ENCODE assay signal across 1 cellular context in the genomic region with DNA sequence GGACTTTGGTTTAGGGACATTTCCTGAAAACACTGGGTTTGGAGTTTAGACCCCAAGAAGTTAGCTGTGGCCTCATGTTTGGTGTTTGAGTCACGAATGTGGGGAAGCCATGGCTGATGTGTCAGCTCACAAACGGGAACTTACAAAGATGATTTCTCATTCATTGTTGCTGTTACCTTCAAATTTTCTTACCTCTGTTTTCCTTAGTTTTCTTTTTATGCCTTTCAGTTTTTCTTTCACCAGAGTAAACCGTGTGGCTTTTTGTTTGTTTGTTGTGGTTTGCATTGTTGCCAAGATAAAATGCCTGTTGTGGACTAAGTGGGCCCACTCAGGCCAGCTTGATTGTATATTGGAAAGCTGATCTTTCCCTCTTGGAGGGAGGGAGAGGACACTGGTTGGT.
TF ChIP-seq lines count a peak whose summit lies in the region.

No MANE protein-coding gene starts in this region.

TF ChIP-seq in HepG2, 621 proteins besides CTCF, POLR2A, EP300 and RAD21 (continued from another document):
- peak; percentile 68; the same call in 1 of the 2 replicates for TF ChIP-seq HOMEZ (CRISPR knock-in tag; IDR thresholded peaks at IDR 0.05; ENCODE audit: low read depth)
- TF ChIP-seq ATM (IDR thresholded peaks at IDR 0.05; ENCODE audit: borderline replicate concordance), result no peak
- TF ChIP-seq ARID5B (CRISPR knock-in tag; IDR thresholded peaks at IDR 0.05), result 0 out of 2 replicates have a peak, but pooled peaks have one; percentile 12
- TF ChIP-seq KDM6A (CRISPR knock-in tag; IDR thresholded peaks at IDR 0.05; ENCODE audit: low read depth), result no peak
